In genomic region chr6:168313371-168314028, GRCh38 we compare ENCODE assay signal across 18 cellular contexts. TPM values are rescaled to one million over a fixed set of nuclear protein-coding genes. Genes with fewer than 3 reads are reported as not detected.
A peak's percentile ranks its signal among the peaks of the same experiment; 100 is the strongest.
DNase-seq lines count a peak whose midpoint lies in the region; ATAC-seq, FAIRE-seq and TF ChIP-seq lines count a peak whose summit lies in the region.
"Had no signal": no experiment of that assay in that cellular context is flagged by ENCODE, and none has a peak within 500 bp of the region (broad histone marks: within the 10 kb centered on the region; RNA-seq: fewer than 3 reads in every experiment).

No MANE protein-coding gene starts in this region.

- H3K4me3 ChIP-seq in keratinocyte (ENCODE audit: control insufficient read depth in 2 of 3, extremely low read depth in 1 of 3, insufficient read depth in 2 of 3, low read depth in 1 of 3, low read length in 3 of 3), result no peak overlapping the region
- H3K4me3 ChIP-seq: GM12878 had no signal

- peak overlapping the region; percentile 26 for H2AFZ ChIP-seq in keratinocyte (ENCODE audit: control insufficient read depth, low read length)

- no peaks in the 10 kb centered on the region for H3K9me1 ChIP-seq in keratinocyte (ENCODE audit: control insufficient read depth, extremely low read depth, insufficient read depth, low read length)

- dilution Hi-C loops in keratinocyte (cut with MboI; ENCODE audit: extremely low pct_ligation_motif_present, low sequenced_read_pairs), result no loop called here

- no peak overlapping the region for H3K4me2 ChIP-seq in keratinocyte (ENCODE audit: control insufficient read depth, extremely low read depth, insufficient read depth, low read depth, low read length)

- H3K27ac ChIP-seq in keratinocyte (ENCODE audit: control insufficient read depth, insufficient read depth, low read length), result no peak overlapping the region
- H3K27ac ChIP-seq: brain microvascular endothelial cell had no signal

- peaks cover 6% of the 10 kb centered on the region for H3K27me3 Mint-ChIP-seq in osteocyte (ENCODE audit: unreplicated experiment)

- no peaks in the 10 kb centered on the region for H4K20me1 ChIP-seq in keratinocyte (ENCODE audit: control insufficient read depth, extremely low read depth, insufficient read depth, low read length)

- H3K27ac Mint-ChIP-seq in osteocyte (ENCODE audit: unreplicated experiment), result no peak overlapping the region
- H3K27ac Mint-ChIP-seq: activated naive CD4-positive, alpha-beta T cell treated with anti-CD3 and anti-CD28 coated beads, Interleukin-2, amount 50 U/mL, for 24 hours had no signal

- H3K4me1 ChIP-seq in keratinocyte (ENCODE audit: control insufficient read depth, extremely low read depth, insufficient read depth, low read length), result peaks cover 23% of the 10 kb centered on the region

- H3K9me3 Mint-ChIP-seq in osteocyte (ENCODE audit: unreplicated experiment), result no peaks in the 10 kb centered on the region
- H3K9me3 Mint-ChIP-seq: activated naive CD4-positive, alpha-beta T cell treated with anti-CD3 and anti-CD28 coated beads, Interleukin-2, amount 50 U/mL, for 24 hours had no signal

- peaks cover 25% of the 10 kb centered on the region for H3K27me3 ChIP-seq in keratinocyte (ENCODE audit: control insufficient read depth, extremely low read depth, insufficient read depth, low read length)

- peaks cover 20% of the 10 kb centered on the region for H3K4me1 Mint-ChIP-seq in osteocyte (ENCODE audit: unreplicated experiment)
- H3K4me1 Mint-ChIP-seq: activated naive CD4-positive, alpha-beta T cell treated with anti-CD3 and anti-CD28 coated beads, Interleukin-2, amount 50 U/mL, for 24 hours had no signal

- H3K36me3 Mint-ChIP-seq in osteocyte (ENCODE audit: unreplicated experiment), result no peaks in the 10 kb centered on the region
- H3K36me3 Mint-ChIP-seq: activated naive CD4-positive, alpha-beta T cell treated with anti-CD3 and anti-CD28 coated beads, Interleukin-2, amount 50 U/mL, for 24 hours had no signal

- no peak for FAIRE-seq in keratinocyte (lab: Jason Lieb, UNC)
- FAIRE-seq: GM12878 had no signal

- H3K4me3 Mint-ChIP-seq in osteocyte (ENCODE audit: unreplicated experiment), result no peak overlapping the region
- H3K4me3 Mint-ChIP-seq: activated naive CD4-positive, alpha-beta T cell treated with anti-CD3 and anti-CD28 coated beads, Interleukin-2, amount 50 U/mL, for 24 hours had no signal

- H3K36me3 ChIP-seq in keratinocyte (ENCODE audit: control insufficient read depth in 2 of 2, extremely low read depth in 1 of 2, insufficient read depth in 2 of 2, low read length in 2 of 2), result no peaks in the 10 kb centered on the region
- H3K36me3 ChIP-seq: brain microvascular endothelial cell had no signal

- no peak for TF ChIP-seq CTCF in keratinocyte (optimal IDR thresholded peaks at IDR 0.05 in 1 of 3, IDR thresholded peaks at IDR 0.05 in 1 of 3, conservative IDR thresholded peaks at IDR 0.05 in 1 of 3; ENCODE audit: extremely low read depth in 1 of 3, insufficient read depth in 2 of 3, low read length in 3 of 3)
- no peak for TF ChIP-seq CTCF in osteocyte (IDR thresholded peaks at IDR 0.05)

- DNase-seq in ELF-1 (ENCODE audit: low read depth, low spot score), result peak; percentile 71
- peak; percentile 28 for DNase-seq in SW480 (ENCODE audit: low spot score)
- no peak for DNase-seq in keratinocyte (ENCODE audit: low read depth, low spot score)
- peak; percentile 60 for DNase-seq in osteocyte (ENCODE audit: extremely low spot score, unreplicated experiment)
- no peak for DNase-seq in cerebellum (ENCODE audit: low spot score)
- DNase-seq in NCI-H187 treated with DMSO at 0.1 percent for 48 hours (lab: John Stamatoyannopoulos, UW), result no peak
- DNase-seq: brain microvascular endothelial cell; COR-L47; KBM-7; NCI-H1105; NCI-H226; occipital lobe; Right ventricle myocardium superior; stimulated activated naive CD4-positive, alpha-beta T cell had no signal

- ATAC-seq in HG02571 (IDR thresholded peaks at IDR 0.05; ENCODE audit: unreplicated experiment) (no peak), HG03280 (IDR thresholded peaks at IDR 0.05; ENCODE audit: unreplicated experiment) (no peak)
- ATAC-seq: GM12878 had no signal

- H3K9me3 ChIP-seq in keratinocyte (ENCODE audit: control insufficient read depth, low read depth, low read length), result no peaks in the 10 kb centered on the region

- H3K79me2 ChIP-seq in keratinocyte (ENCODE audit: control insufficient read depth, insufficient read depth, low read length), result no peaks in the 10 kb centered on the region

- no peak overlapping the region for H3K9ac ChIP-seq in keratinocyte (ENCODE audit: control insufficient read depth, extremely low read depth, insufficient read depth, low read length)

RNA-seq across cellular contexts. Expression of gene DACT2, which starts 6.1 kb away (rescaled TPM):
- polyA plus RNA-seq in keratinocyte, result 0.09 to 0.19 TPM (median 0.15 TPM) in 3 replicates
- not detected for polyA plus RNA-seq in keratinocyte (2011; ENCODE audit: low read depth)
- 0.16 and 0.36 TPM in 2 replicates for polyA plus RNA-seq in keratinocyte (2011; cell fraction: cytosol; rRNA removed)
- 0.22 and 0.55 TPM in 2 replicates for polyA plus RNA-seq in keratinocyte (2011; cell fraction: nucleus; rRNA removed)
- polyA plus RNA-seq in keratinocyte (2012; ENCODE audit: low replicate concordance), result 0.09 and 0.16 TPM in 2 replicates
- 0.06 to 0.13 TPM in 2 of 3 replicates, not detected in the other for polyA minus RNA-seq in keratinocyte
- not detected for polyA minus RNA-seq in keratinocyte (2011; cell fraction: cytosol; rRNA and poly(A)+ RNA removed)
- 0.32 TPM in 1 of 2 replicates, not detected in the other for polyA minus RNA-seq in keratinocyte (2011; cell fraction: nucleus; rRNA and poly(A)+ RNA removed)
- total RNA-seq in osteocyte (0.94 and 1.4 TPM in 2 replicates), cerebellum (1.1 TPM)
- total RNA-seq: GM12878 had no signal
- polyA plus RNA-seq: GM12878 had no signal

Comparison
In these comparisons a context has a peak if more than half of its experiments do, and no peak if none do; other contexts are left out.
1. DNase-seq: peak in ELF-1 (single experiment), SW480 (single experiment) and osteocyte (single experiment); none in keratinocyte (single experiment), cerebellum (single experiment) and NCI-H187 treated with DMSO at 0.1 percent for 48 hours (single experiment).